In the genomic region with DNA sequence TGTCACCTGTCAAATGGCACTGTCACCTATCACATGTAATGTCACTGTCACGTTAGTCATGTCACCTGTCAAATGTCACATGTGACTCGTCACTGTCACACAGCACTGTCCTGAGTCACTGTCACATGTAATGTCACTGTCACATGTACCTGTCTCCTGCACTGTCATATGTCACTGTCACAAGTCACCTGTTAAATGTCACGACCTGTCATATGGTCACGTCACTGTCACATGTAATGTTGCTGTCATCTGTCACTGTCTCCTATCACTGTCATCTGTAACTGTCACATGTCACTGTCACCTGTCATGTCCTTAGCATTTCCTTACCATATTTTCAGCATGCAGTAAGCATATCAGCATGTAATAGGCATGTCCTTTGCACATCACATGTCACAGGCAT, we compare ENCODE assay signal across 14 cellular contexts. TPM values are rescaled to one million over a fixed set of nuclear protein-coding genes. Genes with fewer than 3 reads are reported as not detected.
DNase-seq lines count a peak whose midpoint lies in the region; ATAC-seq, FAIRE-seq and TF ChIP-seq lines count a peak whose summit lies in the region.
"Had no signal": no experiment of that assay in that cellular context is flagged by ENCODE, and none has a peak within 500 bp of the region (broad histone marks: within the 10 kb centered on the region; RNA-seq: fewer than 3 reads in every experiment).

No MANE protein-coding gene starts in this region.

- H3K4me1 ChIP-seq in A549 (peaks cover 48% of the 10 kb centered on the region), K562 (replicated peaks in 1 of 2; ENCODE audit: control insufficient read depth in 2 of 2, insufficient read depth in 2 of 2, low read length in 2 of 2) (no peaks in the 10 kb centered on the region)

- no peaks in the 10 kb centered on the region for H3K9me3 ChIP-seq in A549
- peaks cover 33% of the 10 kb centered on the region for H3K9me3 ChIP-seq in K562 (replicated peaks; ENCODE audit: control insufficient read depth, insufficient read depth, low read depth, low read length)
- H3K9me3 ChIP-seq: BE2C had no signal

- in situ Hi-C loops in K562 (cut with MboI), result loop anchor here (25.0 kb wide), 1 partner anchor 1164 kb away; no protein-coding TSS in a partner anchor

- TF ChIP-seq EP300 in A549 (IDR thresholded peaks at IDR 0.05) (no peak), K562 (IDR thresholded peaks at IDR 0.05; ENCODE audit: low read length) (no peak)

- intact Hi-C loops in K562 (cut with micrococcal nuclease) (no loop called here), posterior vena cava (cut with DNase I) (loop anchor here in 1 of 2 donors (10.0 kb wide), 1 partner anchor 92 kb away; no protein-coding TSS in a partner anchor)

- H2AFZ ChIP-seq in K562 (ENCODE audit: low read depth, low read length), result no peak overlapping the region
- H2AFZ ChIP-seq: GM23248 had no signal

- BruUV-seq in K562 (replicated peaks; lab: Mats Ljungman, UMichigan), result no TSS peak

- CTCF ChIA-PET in A549 (lab: Yijun Ruan, JAX), result no interaction called here
- CTCF ChIA-PET in K562 (lab: Yijun Ruan, JAX; ENCODE audit: low intra/inter-chr PET ratio), result no interaction called here

- TF ChIP-seq POLR2A in A549 (IDR thresholded peaks at IDR 0.05; ENCODE audit: low read length), result no peak
- TF ChIP-seq POLR2A in GM12891 (IDR thresholded peaks at IDR 0.05; ENCODE audit: low read depth, low read length), result no peak
- TF ChIP-seq POLR2A in K562 (conservative IDR thresholded peaks at IDR 0.05), result no peak

- H3K4me2 ChIP-seq in A549, result no peak overlapping the region
- no peak overlapping the region for H3K4me2 ChIP-seq in K562 (ENCODE audit: insufficient read depth, low read length)

- TF ChIP-seq CTCF in A549 (IDR thresholded peaks at IDR 0.05), result no peak
- no peak for TF ChIP-seq CTCF in K562 (IDR thresholded peaks at IDR 0.05 in 2 of 3, conservative IDR thresholded peaks at IDR 0.05 in 1 of 3; ENCODE audit: insufficient read depth in 2 of 3, low read depth in 1 of 3, low read length in 3 of 3)

- H3K9ac ChIP-seq in K562 (ENCODE audit: insufficient read depth in 1 of 2, low read depth in 2 of 2, low read length in 2 of 2), result no peak overlapping the region
- H3K9ac ChIP-seq: GM23248 had no signal

- H3K27ac ChIP-seq in A549 (peak overlapping the region in 1 of 2 experiments; percentile 82; a peak in 1 of 6 replicates), K562 (ENCODE audit: extremely low read depth, low read depth, low read length) (no peak overlapping the region; the same call in 2 of the 3 replicates)
- H3K27ac ChIP-seq: GM23248 had no signal

- POLR2A ChIA-PET in A549 (lab: Yijun Ruan, JAX), result no interaction called here
- POLR2A ChIA-PET in K562 (lab: Yijun Ruan, JAX), result no interaction called here

- no peak for FAIRE-seq in A549 (lab: Jason Lieb, UNC)
- peak; percentile 60 for FAIRE-seq in GM12891 (lab: Jason Lieb, UNC)
- FAIRE-seq in K562 (lab: Jason Lieb, UNC), result no peak
- FAIRE-seq: GM18507 had no signal

- H3K27me3 ChIP-seq in K562 (ENCODE audit: control insufficient read depth in 2 of 2, insufficient read depth in 2 of 2, low read length in 2 of 2), result peaks cover 9 to 13% of the 10 kb centered on the region in 2 experiments; a peak in 3 of 5 replicates
- H3K27me3 ChIP-seq: BE2C had no signal

- ATAC-seq in A549 (no peak), K562 (no peak)

- WGBS in A549 (ENCODE audit: missing lambda C conversion rate), result 84% methylated on average over 4 of the region's 4 CpGs
- WGBS in K562 (ENCODE audit: insufficient coverage, low coverage, missing lambda C conversion rate), result 1% methylated on average over 4 of the region's 4 CpGs

- DNase-seq in A549 (ENCODE audit: low read depth in 1 of 2, low spot score in 1 of 2) (no peak), GM12891 (ENCODE audit: insufficient read length, low spot score) (no peak), K562 (ENCODE audit: extremely low read depth in 1 of 4, low spot score in 3 of 4) (no peak), posterior vena cava (ENCODE audit: low spot score) (peak; percentile 10), RPMI8226 (no peak), HCEC 1CT (no peak)
- DNase-seq in activated effector memory CD4-positive, alpha-beta T cell treated with Interleukin-2 at 50 U/mL for 16 hours, result no peak
- DNase-seq: BE2C, Caco-2, DND-41, GF-D8, GM23248, H7 had no signal

- H3K9me1 ChIP-seq in K562 (ENCODE audit: control insufficient read depth, insufficient read depth, low read length), result no peaks in the 10 kb centered on the region

- H3K79me2 ChIP-seq in K562 (ENCODE audit: control insufficient read depth, insufficient read depth, low read length), result no peaks in the 10 kb centered on the region

- H4K20me1 ChIP-seq in K562 (replicated peaks; ENCODE audit: control insufficient read depth, insufficient read depth, low read length), result no peaks in the 10 kb centered on the region

- TF ChIP-seq RAD21 in A549 (conservative IDR thresholded peaks at IDR 0.05 in 1 of 2, IDR thresholded peaks at IDR 0.05 in 1 of 2) (no peak), K562 (CRISPR knock-in tag; conservative IDR thresholded peaks at IDR 0.05 in 1 of 2, IDR thresholded peaks at IDR 0.05 in 1 of 2) (no peak)

- H3K4me3 ChIP-seq in A549 (no peak overlapping the region), K562 (no peak overlapping the region)
- H3K4me3 ChIP-seq: GM23248 had no signal

- no peaks in the 10 kb centered on the region for H3K36me3 ChIP-seq in K562 (ENCODE audit: control insufficient read depth, insufficient read depth, low read length)
- H3K36me3 ChIP-seq: BE2C had no signal

TF ChIP-seq in A549, 52 proteins besides CTCF, POLR2A, EP300 and RAD21:
- peak; percentile 57 for TF ChIP-seq USF2 (IDR thresholded peaks at IDR 0.05)
- TF ChIP-seq MAZ (IDR thresholded peaks at IDR 0.05; ENCODE audit: borderline replicate concordance, low read depth, low read length), result no peak

TF ChIP-seq in GM12891, 5 proteins besides CTCF, POLR2A, EP300 and RAD21:
- no peak for TF ChIP-seq POLR2AphosphoS5 (IDR thresholded peaks at IDR 0.05; ENCODE audit: low read depth, low read length)
- no peak for TF ChIP-seq SPI1 (IDR thresholded peaks at IDR 0.05; ENCODE audit: low read depth, low read length)
- TF ChIP-seq POU2F2 (IDR thresholded peaks at IDR 0.05; ENCODE audit: low read depth, low read length), result no peak
- no peak for TF ChIP-seq PAX5 (IDR thresholded peaks at IDR 0.05; ENCODE audit: insufficient read depth, low read length, severe bottlenecking)
- no peak for TF ChIP-seq TAF1 (IDR thresholded peaks at IDR 0.05; ENCODE audit: low read depth, low read length)

TF ChIP-seq in K562, 482 proteins besides CTCF, POLR2A, EP300 and RAD21 (continues in another document):
- TF ChIP-seq, protein P1, sequence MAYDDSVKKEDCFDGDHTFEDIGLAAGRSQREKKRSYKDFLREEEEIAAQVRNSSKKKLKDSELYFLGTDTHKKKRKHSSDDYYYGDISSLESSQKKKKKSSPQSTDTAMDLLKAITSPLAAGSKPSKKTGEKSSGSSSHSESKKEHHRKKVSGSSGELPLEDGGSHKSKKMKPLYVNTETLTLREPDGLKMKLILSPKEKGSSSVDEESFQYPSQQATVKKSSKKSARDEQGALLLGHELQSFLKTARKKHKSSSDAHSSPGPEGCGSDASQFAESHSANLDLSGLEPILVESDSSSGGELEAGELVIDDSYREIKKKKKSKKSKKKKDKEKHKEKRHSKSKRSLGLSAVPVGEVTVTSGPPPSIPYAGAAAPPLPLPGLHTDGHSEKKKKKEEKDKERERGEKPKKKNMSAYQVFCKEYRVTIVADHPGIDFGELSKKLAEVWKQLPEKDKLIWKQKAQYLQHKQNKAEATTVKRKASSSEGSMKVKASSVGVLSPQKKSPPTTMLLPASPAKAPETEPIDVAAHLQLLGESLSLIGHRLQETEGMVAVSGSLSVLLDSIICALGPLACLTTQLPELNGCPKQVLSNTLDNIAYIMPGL (CRISPR knock-in tag; IDR thresholded peaks at IDR 0.05), result no peak
- TF ChIP-seq ZNF224 (CRISPR knock-in tag; IDR thresholded peaks at IDR 0.05) (no peak), HMGN3 (IDR thresholded peaks at IDR 0.05; ENCODE audit: borderline replicate concordance, extremely low read depth, insufficient read length, low read depth, low read length) (no peak), MBD2 (IDR thresholded peaks at IDR 0.05; ENCODE audit: borderline replicate concordance, low read depth) (no peak), MEIS2 (IDR thresholded peaks at IDR 0.05; ENCODE audit: partially characterized antibody) (peak; percentile 85), ARHGAP35 (IDR thresholded peaks at IDR 0.05; ENCODE audit: partially characterized antibody) (peak; percentile 71)

RNA-seq across cellular contexts. Expression of gene TESC, which starts 27.1 kb away (rescaled TPM):
- polyA plus RNA-seq in A549 (2011; rRNA removed), result 94.2 and 97.8 TPM in 2 replicates
- 189 and 215 TPM in 2 replicates for polyA plus RNA-seq in A549 (2012; cell fraction: cytosol; rRNA removed)
- 123 and 143 TPM in 2 replicates for polyA plus RNA-seq in A549 (2012; cell fraction: nucleus; rRNA removed)
- 93.4 to 104 TPM (median 97.5 TPM) in 3 replicates for polyA plus RNA-seq in A549 (2017; fragmentation: RNase III; extraction: RNeasy Plus Mini Kit Qiagen cat#74134 plus additional on column Dnase treatment)
- polyA minus RNA-seq in A549 (2011; rRNA and poly(A)+ RNA removed), result 60.9 and 63.7 TPM in 2 replicates
- polyA plus RNA-seq in GM12891 (2012; ENCODE audit: low read depth, missing spikeins), result 12.6 TPM
- 16.2 and 42.2 TPM in 2 replicates for total RNA-seq in K562 (2011; cell fraction: chromatin; rRNA removed; ENCODE audit: low replicate concordance)
- 30.9 and 35.9 TPM in 2 replicates for total RNA-seq in K562 (2011; cell fraction: nucleolus; rRNA removed)
- total RNA-seq in K562 (2011; cell fraction: nucleoplasm; rRNA removed), result 12.6 and 19.2 TPM in 2 replicates
- 25.2 and 30.4 TPM in 2 replicates for total RNA-seq in K562 (2014; rRNA removed)
- total RNA-seq in K562 (2014; rRNA removed; fragmentation: Illumina TruSeq; extraction: Trizol), result 11.5 and 13.4 TPM in 2 replicates
- 11.6 and 12.6 TPM in 2 replicates for total RNA-seq in K562 (2015; rRNA removed; fragmentation: Illumina TruSeq; extraction: Trizol)
- 28.9 and 31.6 TPM in 2 replicates for total RNA-seq in K562 (2021)
- polyA plus RNA-seq in K562 (2011; rRNA removed), result 21.7 and 25.3 TPM in 2 replicates
- polyA plus RNA-seq in K562 (2011; cell fraction: cytosol; rRNA removed), result 27.4 and 44.2 TPM in 2 replicates
- 24.7 and 34.1 TPM in 2 replicates for polyA plus RNA-seq in K562 (2011; cell fraction: nucleus; rRNA removed)
- 14.6 and 21.7 TPM in 2 replicates for polyA plus RNA-seq in K562 (2012)
- polyA plus RNA-seq in K562 (2014; fragmentation: Illumina TruSeq; extraction: Trizol), result 17.8 and 20.7 TPM in 2 replicates
- polyA plus RNA-seq in K562 (2014; fragmentation: Nextera tagmentation; extraction: Ambion mirVana), result 1 to 10 TPM in 1 of 2 experiments, under 1 TPM in 1; 0.96 to 2.0 TPM
- 31.8 and 32.9 TPM in 2 replicates for polyA plus RNA-seq in K562 (2014; rRNA removed)
- 9.3 and 10.6 TPM in 2 replicates for polyA minus RNA-seq in K562 (2011; rRNA and poly(A)+ RNA removed)
- polyA minus RNA-seq in K562 (2011; cell fraction: cytosol; rRNA and poly(A)+ RNA removed), result 7.7 and 8.3 TPM in 2 replicates
- 18.8 and 20.2 TPM in 2 replicates for polyA minus RNA-seq in K562 (2011; cell fraction: nucleus; rRNA and poly(A)+ RNA removed)
- 1 to 10 TPM; 3.0 to 5.8 TPM for total RNA-seq in posterior vena cava
- total RNA-seq: GM23248 had no signal

Comparison
In these comparisons a context has a peak if more than half of its experiments do, and no peak if none do; other contexts are left out.
1. Of the 35 proteins assayed by ChIP-seq in both K562 and A549: peak only in K562: MAX; only in A549: USF2; in both: none; in neither: 33.